ENCODE assay signal across 25 cellular contexts in the genomic region with DNA sequence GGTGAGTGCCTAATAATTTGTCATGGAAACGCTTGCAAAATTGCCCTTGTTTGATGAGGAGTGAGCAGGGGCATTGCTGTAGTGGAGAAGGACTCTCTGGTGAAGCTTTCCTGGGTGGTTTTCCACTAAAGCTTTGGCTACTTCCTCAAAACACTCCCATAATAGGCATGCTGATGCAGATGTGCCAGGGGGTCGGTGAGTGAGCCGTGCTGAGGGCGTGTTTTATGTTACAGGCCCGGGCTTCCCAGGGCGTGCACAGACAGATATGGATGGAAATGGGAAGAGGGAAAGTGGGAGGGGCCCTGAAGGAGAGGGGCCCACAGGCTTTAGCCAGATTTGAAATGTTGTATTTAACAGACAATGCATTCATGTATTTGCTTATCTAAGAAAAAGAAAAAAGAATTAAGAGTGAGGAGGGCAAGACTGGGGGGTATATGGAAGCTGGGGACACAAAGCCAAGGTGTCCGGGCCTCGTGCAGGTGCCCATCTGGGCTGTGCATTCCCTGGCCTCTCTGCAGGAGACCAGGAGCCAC. TPM values are rescaled to one million over a fixed set of nuclear protein-coding genes. Genes with fewer than 3 reads are reported as not detected.
A peak's percentile ranks its signal among the peaks of the same experiment; 100 is the strongest.
DNase-seq lines count a peak whose midpoint lies in the region; ATAC-seq, FAIRE-seq and TF ChIP-seq lines count a peak whose summit lies in the region.
"Had no signal": no experiment of that assay in that cellular context is flagged by ENCODE, and none has a peak within 500 bp of the region (broad histone marks: within the 10 kb centered on the region; RNA-seq: fewer than 3 reads in every experiment).

No MANE protein-coding gene starts in this region.

- no peaks in the 10 kb centered on the region for H3K27me3 ChIP-seq in CD4-positive, alpha-beta memory T cell (ENCODE audit: insufficient read depth, low read length)
- H3K27me3 ChIP-seq in RWPE2 (ENCODE audit: insufficient read depth, poor library complexity, severe bottlenecking): no peaks in the 10 kb centered on the region
- H3K27me3 ChIP-seq in keratinocyte (ENCODE audit: control insufficient read depth, extremely low read depth, insufficient read depth, low read length): no peaks in the 10 kb centered on the region
- H3K27me3 ChIP-seq: breast epithelium had no signal

- H3K27ac Mint-ChIP-seq in CD4-positive, alpha-beta memory T cell: peak overlapping the region in 4 of 7 donors; percentile 35 to 74 (median 63)
- H3K27ac Mint-ChIP-seq in effector memory CD8-positive, alpha-beta T cell: peak overlapping the region in 1 of 2 donors; percentile 99
- H3K27ac Mint-ChIP-seq: dendritic cell treated with granulocyte-macrophage colony-stimulating factor and Interleukin-4, amounts not matched to agents 40 ng/mL and 50 ng/mL, for 4 days had no signal

- no peak overlapping the region for H3K27ac ChIP-seq in CD4-positive, alpha-beta memory T cell (ENCODE audit: low read depth, low read length)
- no peak overlapping the region for H3K27ac ChIP-seq in RWPE2 (ENCODE audit: poor library complexity, severe bottlenecking)
- peak overlapping the region; percentile 5 for H3K27ac ChIP-seq in keratinocyte (ENCODE audit: control insufficient read depth, insufficient read depth, low read length)
- H3K27ac ChIP-seq in caudate nucleus (ENCODE audit: low read depth, low read length): no peak overlapping the region
- H3K27ac ChIP-seq: breast epithelium had no signal

- dilution Hi-C loops in keratinocyte (cut with MboI; ENCODE audit: extremely low pct_ligation_motif_present, low sequenced_read_pairs): no loop called here

- H3K79me2 ChIP-seq in keratinocyte (ENCODE audit: control insufficient read depth, insufficient read depth, low read length): no peaks in the 10 kb centered on the region

- H2AFZ ChIP-seq in keratinocyte (ENCODE audit: control insufficient read depth, low read length): peak overlapping the region; percentile 25
- H2AFZ ChIP-seq: GM23338 had no signal

- no peaks in the 10 kb centered on the region for H3K9me1 ChIP-seq in keratinocyte (ENCODE audit: control insufficient read depth, extremely low read depth, insufficient read depth, low read length)

- intact Hi-C loops in CD4-positive, alpha-beta memory T cell (cut with micrococcal nuclease): loop anchor here (5.0 kb wide), 1 partner anchor 1621 kb away; no protein-coding TSS in a partner anchor

- H3K4me3 ChIP-seq in CD4-positive, alpha-beta memory T cell (ENCODE audit: low read length in 2 of 2): no peak overlapping the region
- H3K4me3 ChIP-seq in RWPE2 (ENCODE audit: severe bottlenecking) (no peak overlapping the region), keratinocyte (ENCODE audit: control insufficient read depth in 2 of 3, extremely low read depth in 1 of 3, insufficient read depth in 2 of 3, low read depth in 1 of 3, low read length in 3 of 3) (no peak overlapping the region)
- H3K4me3 ChIP-seq: breast epithelium, GM12878, GM23338 had no signal

- H3K27me3 Mint-ChIP-seq in CD4-positive, alpha-beta memory T cell: no peaks in the 10 kb centered on the region
- no peaks in the 10 kb centered on the region for H3K27me3 Mint-ChIP-seq in effector memory CD8-positive, alpha-beta T cell
- H3K27me3 Mint-ChIP-seq: B cell had no signal

- CTCF ChIA-PET in CD4-positive, alpha-beta memory T cell (lab: Charles Lee; ENCODE audit: partially characterized antibody): interaction anchor here (1.0 to 2.4 kb wide), 5 partner anchors 81 to 302 kb away, joined by 3 to 8 read pairs (median 4); no protein-coding TSS in a partner anchor

- ATAC-seq in RWPE2 (ENCODE audit: low read depth) (peak; percentile 61), GM19463 (IDR thresholded peaks at IDR 0.05; ENCODE audit: unreplicated experiment) (no peak)
- no peak for ATAC-seq in effector memory CD8-positive, alpha-beta T cell (replicated peaks)
- ATAC-seq: activated CD8-positive, alpha-beta T cell treated with anti-CD3 and anti-CD28 coated beads, Interleukin-2, amount 10 ng/mL, durations not matched to agents 7 days and 5 days; GM12878; GM23338; Right ventricle myocardium inferior had no signal

- TF ChIP-seq CTCF in RWPE2 (IDR thresholded peaks at IDR 0.05; ENCODE audit: poor library complexity, severe bottlenecking): no peak
- no peak for TF ChIP-seq CTCF in keratinocyte (optimal IDR thresholded peaks at IDR 0.05 in 1 of 3, IDR thresholded peaks at IDR 0.05 in 1 of 3, conservative IDR thresholded peaks at IDR 0.05 in 1 of 3; ENCODE audit: extremely low read depth in 1 of 3, insufficient read depth in 2 of 3, low read length in 3 of 3)

- DNase-seq in NCI-H1105 treated with DMSO at 0.1 percent for 48 hours (lab: John Stamatoyannopoulos, UW): peak; percentile 8
- no peak for DNase-seq in NCI-H1105 (lab: John Stamatoyannopoulos, UW)
- DNase-seq in CD4-positive, alpha-beta memory T cell: no peak
- DNase-seq in RWPE2 (ENCODE audit: low spot score): peak; percentile 62
- peak; percentile 17 for DNase-seq in keratinocyte (ENCODE audit: low read depth, low spot score)
- DNase-seq in effector memory CD8-positive, alpha-beta T cell: no peak
- no peak for DNase-seq in caudate nucleus (lab: John Stamatoyannopoulos, UW)
- DNase-seq: 8988T; activated CD4-positive, CD25-positive, alpha-beta regulatory T cell treated with anti-CD3 and anti-CD28 coated beads, Interleukin-2, amount 50 U/mL, for 72 hours; activated CD8-positive, alpha-beta T cell treated with anti-CD3 and anti-CD28 coated beads, Interleukin-2, amount 10 ng/mL, durations not matched to agents 7 days and 5 days; activated naive CD4-positive, alpha-beta T cell treated with Interleukin-2 at 50 U/mL for 16 hours; activated T-cell treated with anti-CD3 and anti-CD28 coated beads for 4 hours; amygdala; NCI-H187 treated with DMSO at 0.1 percent for 48 hours; NCI-H226; NCI-H748 treated with DMSO at 0.1 percent for 48 hours; T1000 had no signal

- POLR2A ChIA-PET in CD4-positive, alpha-beta memory T cell (lab: Charles Lee; ENCODE audit: partially characterized antibody): interaction anchor here (0.8 to 1.9 kb wide), 5 partner anchors 7 to 262 kb away, joined by 3 to 6 read pairs (median 4); no protein-coding TSS in a partner anchor

- H3K4me2 ChIP-seq in keratinocyte (ENCODE audit: control insufficient read depth, extremely low read depth, insufficient read depth, low read depth, low read length): peak overlapping the region; percentile 71
- H3K4me2 ChIP-seq: GM23338 had no signal

- no peaks in the 10 kb centered on the region for H3K9me3 Mint-ChIP-seq in CD4-positive, alpha-beta memory T cell
- no peaks in the 10 kb centered on the region for H3K9me3 Mint-ChIP-seq in effector memory CD8-positive, alpha-beta T cell
- H3K9me3 Mint-ChIP-seq: GM23338 had no signal

- no peaks in the 10 kb centered on the region for H3K9me3 ChIP-seq in CD4-positive, alpha-beta memory T cell (ENCODE audit: control insufficient read depth in 1 of 2, low read length in 2 of 2)
- H3K9me3 ChIP-seq in RWPE2 (ENCODE audit: severe bottlenecking): no peaks in the 10 kb centered on the region
- H3K9me3 ChIP-seq in keratinocyte (ENCODE audit: control insufficient read depth, low read depth, low read length): no peaks in the 10 kb centered on the region
- H3K9me3 ChIP-seq: breast epithelium had no signal

- H3K4me3 Mint-ChIP-seq in CD4-positive, alpha-beta memory T cell: peak overlapping the region in 1 of 8 donors; percentile 26
- H3K4me3 Mint-ChIP-seq in effector memory CD8-positive, alpha-beta T cell: no peak overlapping the region
- H3K4me3 Mint-ChIP-seq: activated CD8-positive, alpha-beta T cell treated with anti-CD3 and anti-CD28 coated beads, Interleukin-2, amount 10 ng/mL, durations not matched to agents 7 days and 5 days; B cell; dendritic cell treated with granulocyte-macrophage colony-stimulating factor and Interleukin-4, amounts not matched to agents 40 ng/mL and 50 ng/mL, for 4 days; GM23338 had no signal

- no peak overlapping the region for H3K9ac ChIP-seq in keratinocyte (ENCODE audit: control insufficient read depth, extremely low read depth, insufficient read depth, low read length)

- peaks cover 22 to 63% (median 38%) of the 10 kb centered on the region in 4 donors for H3K4me1 Mint-ChIP-seq in CD4-positive, alpha-beta memory T cell
- H3K4me1 Mint-ChIP-seq in effector memory CD8-positive, alpha-beta T cell (ENCODE audit: low read depth in 2 of 2): peaks cover 43% of the 10 kb centered on the region in 2 donors
- H3K4me1 Mint-ChIP-seq: GM23338 had no signal

- peak; percentile 76 for FAIRE-seq in keratinocyte (lab: Jason Lieb, UNC)
- FAIRE-seq: endometrium, GM12878 had no signal

- H3K36me3 Mint-ChIP-seq in CD4-positive, alpha-beta memory T cell: peaks cover 9 to 13% of the 10 kb centered on the region in 2 donors
- H3K36me3 Mint-ChIP-seq in effector memory CD8-positive, alpha-beta T cell (ENCODE audit: insufficient read depth): peaks cover 60% of the 10 kb centered on the region

- H3K36me3 ChIP-seq in CD4-positive, alpha-beta memory T cell (ENCODE audit: insufficient read depth, low read length): peaks cover 13% of the 10 kb centered on the region
- H3K36me3 ChIP-seq in RWPE2 (ENCODE audit: low read depth) (peaks cover 9% of the 10 kb centered on the region; the same call in 1 of the 2 replicates), keratinocyte (ENCODE audit: control insufficient read depth in 2 of 2, extremely low read depth in 1 of 2, insufficient read depth in 2 of 2, low read length in 2 of 2) (peaks cover 11 to 20% of the 10 kb centered on the region in 2 experiments)
- H3K36me3 ChIP-seq: breast epithelium had no signal

- H4K20me1 ChIP-seq in keratinocyte (ENCODE audit: control insufficient read depth, extremely low read depth, insufficient read depth, low read length): no peaks in the 10 kb centered on the region

- H3K4me1 ChIP-seq in CD4-positive, alpha-beta memory T cell (ENCODE audit: insufficient read depth, low read length): peaks cover 60% of the 10 kb centered on the region
- H3K4me1 ChIP-seq in RWPE2 (ENCODE audit: insufficient read depth, poor library complexity, severe bottlenecking) (peaks cover 4% of the 10 kb centered on the region), keratinocyte (ENCODE audit: control insufficient read depth, extremely low read depth, insufficient read depth, low read length) (peaks cover 51% of the 10 kb centered on the region)
- H3K4me1 ChIP-seq: breast epithelium had no signal

RNA-seq across cellular contexts. Expression of a gene that starts 56.3 kb away (rescaled TPM):
- total RNA-seq in CD4-positive, alpha-beta memory T cell: 10 to 100 TPM; 28.3 to 29.1 TPM
- polyA plus RNA-seq in CD4-positive, alpha-beta memory T cell: 10 to 100 TPM; 18.4 to 28.3 TPM
- polyA plus RNA-seq in keratinocyte: 0.09 to 0.12 TPM (median 0.12 TPM) in 3 replicates
- not detected for polyA plus RNA-seq in keratinocyte (2011; ENCODE audit: low read depth)
- polyA plus RNA-seq in keratinocyte (2011; cell fraction: cytosol; rRNA removed): 0.05 and 0.06 TPM in 2 replicates
- polyA plus RNA-seq in keratinocyte (2011; cell fraction: nucleus; rRNA removed): 0.10 and 0.13 TPM in 2 replicates
- 0.16 TPM in 1 of 2 replicates, not detected in the other for polyA plus RNA-seq in keratinocyte (2012; ENCODE audit: low replicate concordance)
- 0.06 to 0.33 TPM (median 0.26 TPM) in 3 replicates for polyA minus RNA-seq in keratinocyte
- not detected for polyA minus RNA-seq in keratinocyte (2011; cell fraction: cytosol; rRNA and poly(A)+ RNA removed)
- 0.16 TPM in 1 of 2 replicates, not detected in the other for polyA minus RNA-seq in keratinocyte (2011; cell fraction: nucleus; rRNA and poly(A)+ RNA removed)

Comparison
In these comparisons a context has a peak if more than half of its experiments do, and no peak if none do; other contexts are left out.
1. DNase-seq: peak in NCI-H1105 treated with DMSO at 0.1 percent for 48 hours (single experiment), RWPE2 (single experiment) and keratinocyte (single experiment); none in NCI-H1105 (single experiment), CD4-positive, alpha-beta memory T cell (0 of 5), effector memory CD8-positive, alpha-beta T cell (0 of 3) and caudate nucleus (0 of 61).
2. RNA of a gene that starts 56.3 kb away (polyA plus RNA-seq): 18.4 to 28.3 TPM in CD4-positive, alpha-beta memory T cell; 0.05 to 0.16 TPM in keratinocyte; every median in the first group is over 10 times any median in the second.